ENCODE assay signal across 1 cellular context in genomic region chr11:68727783-68728182, GRCh38.
TF ChIP-seq lines count a peak whose summit lies in the region.

No MANE protein-coding gene starts in this region.

TF ChIP-seq in endothelial cell of umbilical vein, 7 proteins besides CTCF, POLR2A, EP300 and RAD21:
- TF ChIP-seq EZH2 (IDR thresholded peaks at IDR 0.05; ENCODE audit: borderline replicate concordance, low read depth, low read length, severe bottlenecking), result no peak
- no peak for TF ChIP-seq POLR2AphosphoS5 (IDR thresholded peaks at IDR 0.05; ENCODE audit: insufficient read depth, low read depth, low read length)
- TF ChIP-seq, protein P1, sequence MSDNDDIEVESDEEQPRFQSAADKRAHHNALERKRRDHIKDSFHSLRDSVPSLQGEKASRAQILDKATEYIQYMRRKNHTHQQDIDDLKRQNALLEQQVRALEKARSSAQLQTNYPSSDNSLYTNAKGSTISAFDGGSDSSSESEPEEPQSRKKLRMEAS (IDR thresholded peaks at IDR 0.05; ENCODE audit: insufficient read depth, insufficient read length), result no peak
